1 cellular context compared by ENCODE assay signal in the genomic region with DNA sequence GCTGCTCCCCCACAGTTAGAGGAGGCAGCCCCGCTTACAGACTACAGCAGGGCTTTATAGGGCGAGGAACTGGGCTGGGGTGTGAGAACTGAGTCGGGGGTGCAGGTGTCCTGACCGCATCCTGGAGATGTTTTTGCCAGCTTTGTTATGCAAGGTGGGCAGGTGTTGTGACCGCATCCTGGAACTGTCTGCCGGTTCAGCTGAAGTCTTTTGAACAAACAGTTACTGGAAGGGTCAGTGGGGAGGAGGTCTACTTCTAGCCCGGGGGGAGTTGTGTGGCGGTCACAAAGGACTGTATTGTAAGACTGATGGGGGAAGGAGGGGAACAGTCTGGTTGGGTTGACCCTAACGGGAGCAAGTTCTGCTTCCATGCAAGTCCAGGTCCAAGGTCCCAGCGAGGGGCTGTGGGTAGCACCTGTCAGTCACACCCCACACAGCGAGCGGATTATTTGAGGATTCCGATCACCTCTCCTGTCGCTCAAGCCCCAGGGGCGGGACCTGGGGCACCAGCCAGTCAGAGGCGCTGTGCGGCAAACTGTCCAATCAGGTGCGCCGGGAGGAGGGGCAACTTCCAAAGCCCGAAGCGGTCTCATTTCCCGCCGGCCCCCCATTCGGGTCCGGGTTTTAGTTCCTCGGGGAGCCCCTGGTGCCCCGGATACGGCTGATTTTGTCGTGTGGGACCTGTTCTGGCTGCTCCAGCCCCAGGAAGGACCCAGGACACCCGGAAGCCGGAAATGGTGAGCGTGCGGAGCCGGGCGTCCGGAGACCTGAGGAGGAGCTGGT.
TF ChIP-seq lines count a peak whose summit lies in the region.

ZNF101 (plus strand) TSS at position 610 of the 783 bp plus-strand sequence; CDS start at position 735, 125 bp downstream.

TF ChIP-seq in HepG2, 621 proteins besides CTCF, POLR2A, EP300 and RAD21 (continued from another document and continues in another):
- peak; percentile 92 for TF ChIP-seq PAXIP1 (CRISPR knock-in tag; conservative IDR thresholded peaks at IDR 0.05)
- TF ChIP-seq, protein P1, sequence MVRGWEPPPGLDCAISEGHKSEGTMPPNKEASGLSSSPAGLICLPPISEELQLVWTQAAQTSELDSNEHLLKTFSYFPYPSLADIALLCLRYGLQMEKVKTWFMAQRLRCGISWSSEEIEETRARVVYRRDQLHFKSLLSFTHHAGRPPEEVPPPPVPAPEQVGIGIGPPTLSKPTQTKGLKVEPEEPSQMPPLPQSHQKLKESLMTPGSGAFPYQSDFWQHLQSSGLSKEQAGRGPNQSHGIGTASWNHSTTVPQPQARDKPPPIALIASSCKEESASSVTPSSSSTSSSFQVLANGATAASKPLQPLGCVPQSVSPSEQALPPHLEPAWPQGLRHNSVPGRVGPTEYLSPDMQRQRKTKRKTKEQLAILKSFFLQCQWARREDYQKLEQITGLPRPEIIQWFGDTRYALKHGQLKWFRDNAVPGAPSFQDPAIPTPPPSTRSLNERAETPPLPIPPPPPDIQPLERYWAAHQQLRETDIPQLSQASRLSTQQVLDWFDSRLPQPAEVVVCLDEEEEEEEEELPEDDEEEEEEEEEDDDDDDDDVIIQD (CRISPR knock-in tag; IDR thresholded peaks at IDR 0.05; ENCODE audit: low read depth): no peak; the same call in 1 of the 2 replicates
- no peak for TF ChIP-seq HNRNPL (IDR thresholded peaks at IDR 0.05; ENCODE audit: low read depth, low read length)
- no peak for TF ChIP-seq HOXA5 (CRISPR knock-in tag; IDR thresholded peaks at IDR 0.05)
- TF ChIP-seq FOXC1 (CRISPR knock-in tag; IDR thresholded peaks at IDR 0.05; ENCODE audit: borderline replicate concordance): no peak
- TF ChIP-seq SKIL (CRISPR knock-in tag; IDR thresholded peaks at IDR 0.05; ENCODE audit: borderline replicate concordance): peak; percentile 97
- no peak for TF ChIP-seq TEAD2 (CRISPR knock-in tag; IDR thresholded peaks at IDR 0.05)
- TF ChIP-seq NFE2L1 (CRISPR knock-in tag; IDR thresholded peaks at IDR 0.05; ENCODE audit: borderline replicate concordance): no peak
- TF ChIP-seq GTF2F1 (IDR thresholded peaks at IDR 0.05; ENCODE audit: low read length): no peak
- TF ChIP-seq FOXA1 (IDR thresholded peaks at IDR 0.05): no peak
- TF ChIP-seq FOXA1 (CRISPR knock-in tag; IDR thresholded peaks at IDR 0.05): no peak
- TF ChIP-seq MAFF (IDR thresholded peaks at IDR 0.05; ENCODE audit: low read depth, low read length): no peak
- TF ChIP-seq MTF1 (CRISPR knock-in tag; IDR thresholded peaks at IDR 0.05): no peak
- TF ChIP-seq, protein P2, sequence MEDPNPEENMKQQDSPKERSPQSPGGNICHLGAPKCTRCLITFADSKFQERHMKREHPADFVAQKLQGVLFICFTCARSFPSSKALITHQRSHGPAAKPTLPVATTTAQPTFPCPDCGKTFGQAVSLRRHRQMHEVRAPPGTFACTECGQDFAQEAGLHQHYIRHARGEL (CRISPR knock-in tag; IDR thresholded peaks at IDR 0.05): no peak
- 0 out of 2 replicates have a peak, but pooled peaks have one; percentile 29 for TF ChIP-seq ZNF510 (CRISPR knock-in tag; IDR thresholded peaks at IDR 0.05; ENCODE audit: low read depth)
- TF ChIP-seq SRF (IDR thresholded peaks at IDR 0.05; ENCODE audit: low read depth, low read length): no peak
- peak; percentile 92 for TF ChIP-seq SP2 (CRISPR knock-in tag; IDR thresholded peaks at IDR 0.05)
- peak; percentile 61; the same call in 1 of the 2 replicates for TF ChIP-seq THAP11 (CRISPR knock-in tag; IDR thresholded peaks at IDR 0.05)
- TF ChIP-seq IRX3 (CRISPR knock-in tag; IDR thresholded peaks at IDR 0.05; ENCODE audit: borderline replicate concordance, low read depth): no peak
- no peak for TF ChIP-seq ADNP (CRISPR knock-in tag; IDR thresholded peaks at IDR 0.05)
- TF ChIP-seq NFIC (IDR thresholded peaks at IDR 0.05; ENCODE audit: low read length): peak; percentile 56; the same call in 1 of the 2 replicates
- TF ChIP-seq AHR (CRISPR knock-in tag; IDR thresholded peaks at IDR 0.05): no peak
- TF ChIP-seq ZNF775 (CRISPR knock-in tag; IDR thresholded peaks at IDR 0.05; ENCODE audit: borderline replicate concordance): no peak
- TF ChIP-seq, protein P3, sequence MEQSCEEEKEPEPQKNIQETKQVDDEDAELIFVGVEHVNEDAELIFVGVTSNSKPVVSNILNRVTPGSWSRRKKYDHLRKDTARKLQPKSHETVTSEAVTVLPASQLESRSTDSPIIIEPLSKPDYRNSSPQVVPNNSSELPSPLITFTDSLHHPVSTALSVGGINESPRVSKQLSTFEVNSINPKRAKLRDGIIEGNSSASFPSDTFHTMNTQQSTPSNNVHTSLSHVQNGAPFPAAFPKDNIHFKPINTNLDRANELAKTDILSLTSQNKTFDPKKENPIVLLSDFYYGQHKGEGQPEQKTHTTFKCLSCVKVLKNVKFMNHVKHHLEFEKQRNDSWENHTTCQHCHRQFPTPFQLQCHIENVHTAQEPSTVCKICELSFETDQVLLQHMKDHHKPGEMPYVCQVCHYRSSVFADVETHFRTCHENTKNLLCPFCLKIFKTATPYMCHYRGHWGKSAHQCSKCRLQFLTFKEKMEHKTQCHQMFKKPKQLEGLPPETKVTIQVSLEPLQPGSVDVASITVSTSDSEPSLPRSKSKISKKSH (CRISPR knock-in tag; IDR thresholded peaks at IDR 0.05; ENCODE audit: borderline replicate concordance): no peak
- no peak for TF ChIP-seq ZNF225 (CRISPR knock-in tag; IDR thresholded peaks at IDR 0.05)
- no peak; the same call in 1 of the 2 replicates for TF ChIP-seq KLF15 (CRISPR knock-in tag; IDR thresholded peaks at IDR 0.05; ENCODE audit: borderline replicate concordance)
- TF ChIP-seq CREB1 (IDR thresholded peaks at IDR 0.05): peak; percentile 35; the same call in 1 of the 2 replicates
- peak; percentile 51; the same call in 1 of the 2 replicates for TF ChIP-seq CREB1 (CRISPR knock-in tag; IDR thresholded peaks at IDR 0.05)
- TF ChIP-seq NFIB (CRISPR knock-in tag; IDR thresholded peaks at IDR 0.05; ENCODE audit: borderline replicate concordance): no peak
- peak; percentile 22; the same call in 1 of the 2 replicates for TF ChIP-seq ZNF264 (CRISPR knock-in tag; IDR thresholded peaks at IDR 0.05)
- TF ChIP-seq TGIF2 (CRISPR knock-in tag; IDR thresholded peaks at IDR 0.05): peak; percentile 81
- TF ChIP-seq STAG1 (CRISPR knock-in tag; IDR thresholded peaks at IDR 0.05): no peak
- no peak for TF ChIP-seq SETDB1 (CRISPR knock-in tag; IDR thresholded peaks at IDR 0.05; ENCODE audit: borderline replicate concordance)
- TF ChIP-seq ATM (IDR thresholded peaks at IDR 0.05; ENCODE audit: borderline replicate concordance): no peak
- peak; percentile 79 for TF ChIP-seq E2F1 (CRISPR knock-in tag; IDR thresholded peaks at IDR 0.05)
- TF ChIP-seq ZNF546 (CRISPR knock-in tag; conservative IDR thresholded peaks at IDR 0.05): 0 out of 2 replicates have a peak, but pooled peaks have one; percentile 47
- no peak for TF ChIP-seq DZIP1 (CRISPR knock-in tag; IDR thresholded peaks at IDR 0.05)
- TF ChIP-seq CREM (IDR thresholded peaks at IDR 0.05): peak; percentile 81
- TF ChIP-seq CREM (CRISPR knock-in tag; IDR thresholded peaks at IDR 0.05): no peak
- TF ChIP-seq MAFG (CRISPR knock-in tag; IDR thresholded peaks at IDR 0.05): no peak
- no peak for TF ChIP-seq ARID2 (CRISPR knock-in tag; IDR thresholded peaks at IDR 0.05; ENCODE audit: borderline replicate concordance)
- TF ChIP-seq AGO1 (IDR thresholded peaks at IDR 0.05; ENCODE audit: low read depth, low read length, poor library complexity, severe bottlenecking): no peak
- no peak for TF ChIP-seq ZNF24 (IDR thresholded peaks at IDR 0.05)
- no peak for TF ChIP-seq ZNF496 (CRISPR knock-in tag; IDR thresholded peaks at IDR 0.05; ENCODE audit: insufficient replicate concordance)
- TF ChIP-seq KLF13 (CRISPR knock-in tag; IDR thresholded peaks at IDR 0.05): no peak
- no peak for TF ChIP-seq BCLAF1 (IDR thresholded peaks at IDR 0.05)
- no peak for TF ChIP-seq SRSF9 (IDR thresholded peaks at IDR 0.05; ENCODE audit: borderline replicate concordance, insufficient read depth, low read depth, low read length, poor library complexity, severe bottlenecking)
- no peak for TF ChIP-seq IKZF1 (IDR thresholded peaks at IDR 0.05)
- no peak for TF ChIP-seq JUNB (CRISPR knock-in tag; IDR thresholded peaks at IDR 0.05; ENCODE audit: borderline replicate concordance)
- peak; percentile 86 for TF ChIP-seq BCL6 (CRISPR knock-in tag; IDR thresholded peaks at IDR 0.05)
- TF ChIP-seq REL (CRISPR knock-in tag; conservative IDR thresholded peaks at IDR 0.05): no peak
